In genomic region chr12:106978035-106978800, GRCh38 we compare ENCODE assay signal across 11 cellular contexts. TPM values are rescaled to one million over a fixed set of nuclear protein-coding genes. Genes with fewer than 3 reads are reported as not detected.
A peak's percentile ranks its signal among the peaks of the same experiment; 100 is the strongest.
DNase-seq lines count a peak whose midpoint lies in the region; ATAC-seq, FAIRE-seq and TF ChIP-seq lines count a peak whose summit lies in the region.
"Had no signal": no experiment of that assay in that cellular context is flagged by ENCODE, and none has a peak within 500 bp of the region (broad histone marks: within the 10 kb centered on the region; RNA-seq: fewer than 3 reads in every experiment).

No MANE protein-coding gene starts in this region.

- dilution Hi-C loops in mammary epithelial cell (cut with HindIII; ENCODE audit: low sequenced_read_pairs) = no loop called here

- no peaks in the 10 kb centered on the region for H3K9me3 ChIP-seq in mammary epithelial cell (replicated peaks; ENCODE audit: insufficient read depth, low read length)
- no peaks in the 10 kb centered on the region for H3K9me3 ChIP-seq in adipocyte (ENCODE audit: control insufficient read depth, low read length)

- H3K4me1 Mint-ChIP-seq in MCF 10A (ENCODE audit: insufficient read depth, unreplicated experiment) = peaks cover 20% of the 10 kb centered on the region

- DNase-seq in MCF 10A (ENCODE audit: unreplicated experiment) = peak; percentile 47
- no peak for DNase-seq in mammary epithelial cell
- DNase-seq in adipocyte (ENCODE audit: low read depth) = no peak
- peak; percentile 74 to 85 for DNase-seq in left colon
- DNase-seq in SIG-M5 (lab: John Stamatoyannopoulos, UW) = no peak
- no peak for DNase-seq in GM19239 (ENCODE audit: insufficient read length, low spot score)
- no peak for DNase-seq in D721Med (ENCODE audit: insufficient read length, low spot score)
- no peak for DNase-seq in activated CD8-positive, alpha-beta memory T cell treated with anti-CD3 and anti-CD28 coated beads for 24 hours
- DNase-seq: effector memory CD8-positive, alpha-beta T cell; stimulated activated CD8-positive, alpha-beta memory T cell treated with anti-CD3 and anti-CD28 coated beads, Interleukin-4, amount 100 ng/mL, for 48 hours had no signal

- no peak for FAIRE-seq in GM19239 (lab: Jason Lieb, UNC)
- FAIRE-seq in D721Med (lab: Jason Lieb, UNC) = no peak

- in situ Hi-C loops in mammary epithelial cell (cut with MboI; ENCODE audit: low sequenced_read_pairs in 2 of 2) = no loop called here

- H3K27ac Mint-ChIP-seq in MCF 10A (ENCODE audit: low read depth, unreplicated experiment) = no peak overlapping the region
- H3K27ac Mint-ChIP-seq: neural progenitor cell had no signal

- H3K4me3 Mint-ChIP-seq in MCF 10A (ENCODE audit: unreplicated experiment) = no peak overlapping the region
- H3K4me3 Mint-ChIP-seq: effector memory CD8-positive, alpha-beta T cell; neural progenitor cell had no signal

- TF ChIP-seq CTCF in MCF 10A (IDR thresholded peaks at IDR 0.05; ENCODE audit: unreplicated experiment) (no peak), mammary epithelial cell (conservative IDR thresholded peaks at IDR 0.05 in 1 of 2, IDR thresholded peaks at IDR 0.05 in 1 of 2; ENCODE audit: extremely low read depth in 1 of 2, insufficient read depth in 1 of 2, low read depth in 1 of 2, low read length in 2 of 2) (no peak), D721Med (IDR thresholded peaks at IDR 0.05; ENCODE audit: insufficient read depth, missing control alignments) (no peak)

- WGBS in mammary epithelial cell (ENCODE audit: low coverage, missing lambda C conversion rate) = 34% methylated on average over 9 of the region's 9 CpGs

- H3K9me3 Mint-ChIP-seq in MCF 10A (ENCODE audit: unreplicated experiment) = no peaks in the 10 kb centered on the region
- H3K9me3 Mint-ChIP-seq: effector memory CD8-positive, alpha-beta T cell; neural progenitor cell had no signal

- POLR2A ChIA-PET in MCF 10A (lab: Yijun Ruan, JAX) = interaction anchor here (1.2 to 2.8 kb wide), 4 partner anchors 9 to 79 kb away, joined by 3 to 13 read pairs (median 7); partner anchors contain the start of genes MTERF2 and TMEM263

- CTCF ChIA-PET in MCF 10A (lab: Yijun Ruan, JAX) = interaction anchor here (0.5 to 1.0 kb wide), 3 partner anchors 15 to 633 kb away, joined by 3 to 4 read pairs (median 3); no protein-coding TSS in a partner anchor
- CTCF ChIA-PET in mammary epithelial cell (lab: Charles Lee; ENCODE audit: low non-redundant PET) = no interaction called here

- BruUV-seq in MCF 10A (replicated peaks; lab: Mats Ljungman, UMichigan) (no TSS peak), mammary epithelial cell (replicated peaks; lab: Mats Ljungman, UMichigan) (no TSS peak)

- peaks cover 10% of the 10 kb centered on the region for H3K79me2 ChIP-seq in mammary epithelial cell (ENCODE audit: insufficient read depth, low read length)

- H3K4me2 ChIP-seq in mammary epithelial cell (ENCODE audit: insufficient read depth, low read depth, low read length) = no peak overlapping the region
- H3K4me2 ChIP-seq: neural progenitor cell had no signal

- H4K20me1 ChIP-seq in mammary epithelial cell (ENCODE audit: insufficient read depth, low read length) = no peaks in the 10 kb centered on the region

- no peak overlapping the region for H3K4me3 ChIP-seq in mammary epithelial cell (replicated peaks in 1 of 3; ENCODE audit: insufficient read depth in 1 of 3, low read depth in 2 of 3, low read length in 3 of 3)
- H3K4me3 ChIP-seq in adipocyte (ENCODE audit: low read length) = peak overlapping the region; percentile 8
- H3K4me3 ChIP-seq: neural progenitor cell had no signal

- H3K27ac ChIP-seq in mammary epithelial cell (ENCODE audit: insufficient read depth, low read depth, low read length) = no peak overlapping the region
- H3K27ac ChIP-seq: neural progenitor cell had no signal

- H3K4me1 ChIP-seq in mammary epithelial cell (ENCODE audit: insufficient read depth, low read length) (no peaks in the 10 kb centered on the region), adipocyte (ENCODE audit: control insufficient read depth, insufficient read depth, low read length) (peaks cover 74% of the 10 kb centered on the region)
- H3K4me1 ChIP-seq: neural progenitor cell had no signal

- H3K36me3 ChIP-seq in mammary epithelial cell (ENCODE audit: insufficient read depth, low read length) (peaks cover 7% of the 10 kb centered on the region), adipocyte (ENCODE audit: control insufficient read depth, insufficient read depth, low read length, severe bottlenecking) (peaks cover 32% of the 10 kb centered on the region)

- intact Hi-C loops in MCF 10A (cut with micrococcal nuclease) (no loop called here), mammary epithelial cell (cut with micrococcal nuclease) (no loop called here), left colon (cut with DNase I, micrococcal nuclease) (no loop called here)

- H3K9ac ChIP-seq in mammary epithelial cell (ENCODE audit: insufficient read depth, low read length) = no peak overlapping the region
- H3K9ac ChIP-seq in adipocyte (ENCODE audit: low read length) = peak overlapping the region; percentile 57
- H3K9ac ChIP-seq: neural progenitor cell had no signal

- H3K36me3 Mint-ChIP-seq in MCF 10A (ENCODE audit: insufficient read depth, unreplicated experiment) = peaks cover under 1% of the 10 kb centered on the region

- H2AFZ ChIP-seq in mammary epithelial cell (ENCODE audit: low read depth, low read length) = no peak overlapping the region
- H2AFZ ChIP-seq: neural progenitor cell had no signal

- no peaks in the 10 kb centered on the region for H3K27me3 Mint-ChIP-seq in MCF 10A (ENCODE audit: insufficient read depth, unreplicated experiment)
- H3K27me3 Mint-ChIP-seq: effector memory CD8-positive, alpha-beta T cell had no signal

- H3K27me3 ChIP-seq in mammary epithelial cell (ENCODE audit: insufficient read depth, low read length) (no peaks in the 10 kb centered on the region), adipocyte (replicated peaks; ENCODE audit: control insufficient read depth, insufficient read depth, low read length) (no peaks in the 10 kb centered on the region)
- H3K27me3 ChIP-seq: neural progenitor cell had no signal

- peak; percentile 65 for ATAC-seq in left colon
- ATAC-seq: effector memory CD8-positive, alpha-beta T cell had no signal

RNA-seq across cellular contexts. Expression of gene MTERF2, which starts 8.7 kb away (rescaled TPM):
- total RNA-seq in MCF 10A (2022) (7.6 and 9.3 TPM in 2 replicates), mammary epithelial cell (1 to 10 TPM; 7.0 to 8.0 TPM), left colon (10 to 100 TPM in 1 of 2 donors, 1 to 10 TPM in 1; 7.7 to 10.6 TPM)
- 3.2 TPM for polyA plus RNA-seq in mammary epithelial cell
- not detected for polyA minus RNA-seq in mammary epithelial cell

RNA-seq across cellular contexts. Expression of gene TMEM263, which starts 22.5 kb away (rescaled TPM):
- total RNA-seq in MCF 10A (2022) = 60.1 and 68.4 TPM in 2 replicates
- 10 to 100 TPM; 48.7 to 51.3 TPM for total RNA-seq in mammary epithelial cell
- 19.3 TPM for polyA plus RNA-seq in mammary epithelial cell
- 79.1 TPM for polyA minus RNA-seq in mammary epithelial cell
- total RNA-seq in left colon = 10 to 100 TPM; 24.6 to 26.3 TPM

Comparison
In these comparisons a context has a peak if more than half of its experiments do, and no peak if none do; other contexts are left out.
1. DNase-seq: peak in MCF 10A (single experiment) and left colon (2 of 2); none in mammary epithelial cell (single experiment), adipocyte (single experiment), SIG-M5 (single experiment), GM19239 (single experiment), D721Med (single experiment) and activated CD8-positive, alpha-beta memory T cell treated with anti-CD3 and anti-CD28 coated beads for 24 hours (single experiment).